In genomic region chr6:163187201-163187600, GRCh38 we compare ENCODE assay signal across 20 cellular contexts.
DNase-seq lines count a peak whose midpoint lies in the region; ATAC-seq and TF ChIP-seq lines count a peak whose summit lies in the region.
"Had no signal": no experiment of that assay in that cellular context is flagged by ENCODE, and none has a peak within 500 bp of the region (broad histone marks: within the 10 kb centered on the region; RNA-seq: fewer than 3 reads in every experiment).

No MANE protein-coding gene starts in this region.

- peak overlapping the region in 58 of 59 donors; percentile 72 to 100 (median 97) for H3K27ac ChIP-seq in dorsolateral prefrontal cortex
- H3K27ac ChIP-seq in layer of hippocampus (ENCODE audit: low read depth, low read length): peak overlapping the region; percentile 99

- intact Hi-C loops in dorsolateral prefrontal cortex (cut with DNase I) (loop anchor here in 1 of 2 donors (2.0 kb wide), 1 partner anchor 62 kb away; no protein-coding TSS in a partner anchor), sciatic nerve (cut with DNase I) (loop anchor here (10.0 kb wide), 1 partner anchor 918 kb away; no protein-coding TSS in a partner anchor)

- H3K27me3 ChIP-seq in dorsolateral prefrontal cortex: no peaks in the 10 kb centered on the region
- H3K27me3 ChIP-seq in layer of hippocampus (ENCODE audit: control insufficient read depth, insufficient read depth, low read length): no peaks in the 10 kb centered on the region
- H3K27me3 ChIP-seq: BE2C had no signal

- peak; percentile 18 for ATAC-seq in sciatic nerve
- ATAC-seq in activated CD4-positive, CD25-positive, alpha-beta regulatory T cell treated with anti-CD3 and anti-CD28 coated beads, Interleukin-2, amount 50 U/mL, for 24 hours: no peak

- DNase-seq in dorsolateral prefrontal cortex (no peak), sciatic nerve (ENCODE audit: low spot score) (no peak), T-helper 2 cell (no peak), NCI-H1092 (lab: John Stamatoyannopoulos, UW) (no peak), GDM1 (lab: John Stamatoyannopoulos, UW) (no peak)
- DNase-seq: ACHN; BE2C; C1 segment of cervical spinal cord; CD4-positive, CD25-positive, alpha-beta regulatory T cell; CD8-positive, alpha-beta memory T cell; COR-L47; DMS 273 treated with DMSO at 0.1 percent for 48 hours; DMS53; DND-41; EL; GOT3; H9; IMR-90 had no signal

- no peak overlapping the region for H3K4me3 ChIP-seq in dorsolateral prefrontal cortex

- no peak for TF ChIP-seq CTCF in dorsolateral prefrontal cortex (IDR thresholded peaks at IDR 0.05 in 54 of 56, conservative IDR thresholded peaks at IDR 0.05 in 2 of 56; ENCODE audit: low read depth in 1 of 56, partially characterized antibody in 56 of 56)
